33 cellular contexts compared by ENCODE assay signal in the genomic region with DNA sequence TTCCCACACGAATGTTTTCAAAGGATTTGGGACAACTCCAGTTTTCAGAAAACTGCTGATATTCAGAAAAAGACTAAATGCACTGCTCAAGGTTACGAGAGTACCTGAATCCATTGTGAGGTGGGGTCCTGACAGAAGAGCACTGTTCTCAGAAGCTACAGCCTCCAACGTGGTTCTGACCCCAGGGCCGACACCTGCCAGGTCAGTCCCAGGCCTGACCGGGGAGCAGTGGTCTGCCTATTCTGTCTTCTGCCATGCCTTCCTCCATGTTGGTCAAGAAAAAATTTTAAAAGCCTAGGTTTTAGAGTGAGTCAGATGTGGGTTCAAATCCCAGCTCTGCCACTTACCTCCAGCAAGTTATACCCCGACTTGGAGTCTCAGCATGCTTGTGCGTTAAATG.
"Had no signal": no experiment of that assay in that cellular context is flagged by ENCODE, and none has a peak within 500 bp of the region (broad histone marks: within the 10 kb centered on the region; RNA-seq: fewer than 3 reads in every experiment).

No MANE protein-coding gene starts in this region.

- H3K9me3 ChIP-seq: MG63, SJCRH30 had no signal

- ATAC-seq: Panc1, Right ventricle myocardium inferior, SK-N-SH treated with all-trans-retinoic acid at 6 μM for 48 hours had no signal

- H3K4me1 ChIP-seq: SJCRH30 had no signal

- H2AFZ ChIP-seq: PC-9 had no signal

- H3K4me2 ChIP-seq: PC-9 had no signal

- H3K4me3 ChIP-seq: MG63, PC-9, SJCRH30, SK-N-MC had no signal

- H3K36me3 ChIP-seq: MG63, SJCRH30 had no signal

- H3K27me3 ChIP-seq: MG63, SJCRH30 had no signal

- H3K27ac ChIP-seq: PC-9, RWPE1, SJCRH30, SK-N-MC had no signal

- DNase-seq: Kasumi-1, KG1, MG63, NCI-H1048, NCI-H1092 treated with DMSO at 0.1 percent for 48 hours, NCI-H1105 treated with DMSO at 0.1 percent for 48 hours, NCI-H1417, NCI-H1436, NCI-H146, NCI-H1694, NCI-H187, NCI-H1930, NCI-H2029 treated with DMSO at 0.1 percent for 48 hours, NCI-H2081 treated with DMSO at 0.1 percent for 48 hours, NCI-H2107, NCI-H2171, NCI-H226, NCI-H446 treated with DMSO at 0.1 percent for 48 hours, NCI-H510A, NCI-H524, NCI-H526, NCI-H69, NCI-H748 treated with DMSO at 0.1 percent for 48 hours, NCI-H82, PC-9, SHP77, SIG-M5, SJCRH30 had no signal
